Comparison of ENCODE assay signal across 20 cellular contexts in genomic region chr14:54470701-54471100, GRCh38. TPM values are rescaled to one million over a fixed set of nuclear protein-coding genes. Genes with fewer than 3 reads are reported as not detected.
DNase-seq lines count a peak whose midpoint lies in the region; ATAC-seq, FAIRE-seq and TF ChIP-seq lines count a peak whose summit lies in the region.
"Had no signal": no experiment of that assay in that cellular context is flagged by ENCODE, and none has a peak within 500 bp of the region (broad histone marks: within the 10 kb centered on the region; RNA-seq: fewer than 3 reads in every experiment).

No MANE protein-coding gene starts in this region.

- H3K36me3 Mint-ChIP-seq in Calu3 (ENCODE audit: insufficient read depth, unreplicated experiment), result no peaks in the 10 kb centered on the region

- CTCF ChIA-PET in Calu3 (lab: Charles Lee), result no interaction called here

- peaks cover 20% of the 10 kb centered on the region for H3K4me1 Mint-ChIP-seq in Calu3 (ENCODE audit: low read depth, unreplicated experiment)

- H3K9me3 ChIP-seq in body of pancreas (peaks cover 0 to 9% (median 0%) of the 10 kb centered on the region in 3 donors), pancreas (no peaks in the 10 kb centered on the region)
- H3K9me3 ChIP-seq: SJCRH30 had no signal

- H3K27ac Mint-ChIP-seq in Calu3 (ENCODE audit: unreplicated experiment), result peak overlapping the region; percentile 4
- H3K27ac Mint-ChIP-seq: GM23338 had no signal

- TF ChIP-seq POLR2A in body of pancreas (IDR thresholded peaks at IDR 0.05), result no peak

- intact Hi-C loops in Calu3 (cut with micrococcal nuclease; ENCODE audit: unreplicated experiment), result no loop called here
- intact Hi-C loops in body of pancreas (cut with DNase I), result no loop called here
- intact Hi-C loops in pancreas (cut with DNase I), result no loop called here

- DNase-seq in Calu3 (peak; percentile 45), body of pancreas (peak in 2 of 4 donors; percentile 27 to 37), pancreas (no peak), AG08396 (ENCODE audit: low spot score) (no peak), T-helper 1 cell (no peak), NCI-H748 (lab: John Stamatoyannopoulos, UW; ENCODE audit: unreplicated experiment) (no peak)
- DNase-seq: AML-193, DMS53, MV-4-11, NCI-H1417, NCI-H187 treated with DMSO at 0.1 percent for 48 hours, NCI-H748 treated with DMSO at 0.1 percent for 48 hours, OCI-M1, SJCRH30 had no signal

- H3K4me3 ChIP-seq in body of pancreas, result no peak overlapping the region
- no peak overlapping the region for H3K4me3 ChIP-seq in pancreas
- H3K4me3 ChIP-seq: GM23338, SJCRH30 had no signal

- TF ChIP-seq CTCF in 22Rv1 (IDR thresholded peaks at IDR 0.05) (no peak), Calu3 (IDR thresholded peaks at IDR 0.05; ENCODE audit: unreplicated experiment) (no peak), body of pancreas (IDR thresholded peaks at IDR 0.05) (no peak), pancreas (IDR thresholded peaks at IDR 0.05) (no peak)

- H3K27ac ChIP-seq in 22Rv1, result peak overlapping the region; percentile 81
- no peak overlapping the region for H3K27ac ChIP-seq in body of pancreas
- no peak overlapping the region for H3K27ac ChIP-seq in pancreas
- H3K27ac ChIP-seq: RWPE1, SJCRH30 had no signal

- H3K4me1 ChIP-seq in body of pancreas, result peaks cover 25% of the 10 kb centered on the region
- peaks cover 0 to 10% (median 6%) of the 10 kb centered on the region in 3 donors for H3K4me1 ChIP-seq in pancreas
- H3K4me1 ChIP-seq: SJCRH30 had no signal

- ATAC-seq in body of pancreas (peak; percentile 59), pancreas (peak; percentile 61 to 93 (median 70)), GM21526 (IDR thresholded peaks at IDR 0.05; ENCODE audit: low FRiP score, unreplicated experiment) (no peak)
- ATAC-seq: GM23338, HCT116 had no signal

- peaks cover 6% of the 10 kb centered on the region for H3K9me3 Mint-ChIP-seq in Calu3 (ENCODE audit: low read depth, unreplicated experiment)

- H3K36me3 ChIP-seq in body of pancreas (replicated peaks in 1 of 2; ENCODE audit: insufficient read depth in 1 of 2, low read depth in 2 of 2) (no peaks in the 10 kb centered on the region), pancreas (no peaks in the 10 kb centered on the region)
- H3K36me3 ChIP-seq: SJCRH30 had no signal

- H3K27me3 Mint-ChIP-seq in Calu3 (ENCODE audit: unreplicated experiment), result no peaks in the 10 kb centered on the region

- WGBS in body of pancreas, 2 donors, result 62 to 78% methylated on average over 4 of the region's 4 CpGs
- WGBS in pancreas, 2 donors, result 64 to 74% methylated on average over 4 of the region's 4 CpGs

- H3K27me3 ChIP-seq in body of pancreas (no peaks in the 10 kb centered on the region), pancreas (no peaks in the 10 kb centered on the region)
- H3K27me3 ChIP-seq: SJCRH30 had no signal

- BruUV-seq in Calu3 (replicated peaks; lab: Mats Ljungman, UMichigan), result no TSS peak

- no peak overlapping the region for H3K4me3 Mint-ChIP-seq in Calu3 (ENCODE audit: low read depth, unreplicated experiment)
- H3K4me3 Mint-ChIP-seq: CD14-positive monocyte, GM23338 had no signal

- FAIRE-seq in pancreas (lab: Jason Lieb, UNC), result no peak

RNA-seq across cellular contexts. Expression of gene GMFB, which starts 18.1 kb away (rescaled TPM):
- total RNA-seq in Calu3 (2022) (39.2 and 43.0 TPM in 2 replicates), body of pancreas (10 to 100 TPM; 24.7 to 26.5 TPM), pancreas (10 to 100 TPM in 5 of 6 donors, 1 to 10 TPM in 1; 6.8 to 21.7 (median 14.5) TPM)
- 10 to 100 TPM in 1 of 2 donors, 1 to 10 TPM in 1; 5.4 to 13.5 TPM for polyA plus RNA-seq in pancreas

RNA-seq across cellular contexts. Expression of gene CNIH1, which starts 29.5 kb away (rescaled TPM):
- total RNA-seq in Calu3 (2022), result 118 and 123 TPM in 2 replicates
- 10 to 100 TPM; 15.2 to 18.2 TPM for total RNA-seq in body of pancreas
- total RNA-seq in pancreas, result 10 to 100 TPM; 19.7 to 43.5 (median 34.7) TPM
- 10 to 100 TPM; 10.8 to 42.8 TPM for polyA plus RNA-seq in pancreas

RNA-seq across cellular contexts. Expression of gene CGRRF1, which starts 39.0 kb away (rescaled TPM):
- total RNA-seq in Calu3 (2022), result 8.6 and 12.4 TPM in 2 replicates
- 10 to 100 TPM in 1 of 2 donors, 1 to 10 TPM in 1; 6.3 to 11.4 TPM for total RNA-seq in body of pancreas
- total RNA-seq in pancreas, result 10 to 100 TPM in 3 of 6 donors, 1 to 10 TPM in 3; 8.3 to 11.8 (median 9.9) TPM
- 10 to 100 TPM; 12.9 to 17.6 TPM for polyA plus RNA-seq in pancreas
